1 cellular context compared by ENCODE assay signal in the genomic region with DNA sequence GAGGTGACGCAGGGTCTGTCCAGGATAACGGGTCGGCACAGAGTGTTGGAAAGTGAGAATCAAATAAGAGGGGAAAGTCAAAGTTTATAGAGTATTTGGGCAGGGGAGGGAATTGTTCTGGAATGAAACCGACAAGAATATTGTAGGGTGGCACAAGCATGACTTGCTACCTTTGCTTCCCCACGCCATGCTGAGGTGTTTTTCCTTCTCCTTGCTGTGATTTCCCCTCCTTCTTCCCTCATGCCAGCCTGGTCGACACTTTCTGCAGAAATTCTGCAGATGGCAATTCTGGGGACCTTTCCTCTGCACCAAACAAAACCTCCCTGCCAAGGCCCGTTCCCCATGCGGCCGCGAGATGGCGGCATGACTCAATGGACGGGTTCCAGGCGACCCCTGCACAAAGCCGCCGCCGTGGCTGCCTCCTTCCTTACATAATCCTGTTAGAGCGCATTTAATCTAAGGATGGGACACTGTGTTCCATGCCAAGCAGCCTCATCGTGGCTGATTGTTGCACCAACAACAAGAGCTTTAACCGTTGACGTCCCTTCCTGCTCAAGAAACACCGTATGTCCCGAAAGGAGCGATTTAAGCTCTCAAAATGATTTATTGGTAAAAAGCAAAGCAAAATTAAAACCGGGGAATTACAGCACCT.
A peak's percentile ranks its signal among the peaks of the same experiment; 100 is the strongest.
TF ChIP-seq lines count a peak whose summit lies in the region.

A gene (minus strand): TSS at position 290 of the 652 bp plus-strand sequence. CDS start 10,616 bp downstream, outside the sequence.

TF ChIP-seq in WTC11, 78 proteins besides CTCF, POLR2A, EP300 and RAD21 (continued from another document and continues in another):
- TF ChIP-seq, protein P1, sequence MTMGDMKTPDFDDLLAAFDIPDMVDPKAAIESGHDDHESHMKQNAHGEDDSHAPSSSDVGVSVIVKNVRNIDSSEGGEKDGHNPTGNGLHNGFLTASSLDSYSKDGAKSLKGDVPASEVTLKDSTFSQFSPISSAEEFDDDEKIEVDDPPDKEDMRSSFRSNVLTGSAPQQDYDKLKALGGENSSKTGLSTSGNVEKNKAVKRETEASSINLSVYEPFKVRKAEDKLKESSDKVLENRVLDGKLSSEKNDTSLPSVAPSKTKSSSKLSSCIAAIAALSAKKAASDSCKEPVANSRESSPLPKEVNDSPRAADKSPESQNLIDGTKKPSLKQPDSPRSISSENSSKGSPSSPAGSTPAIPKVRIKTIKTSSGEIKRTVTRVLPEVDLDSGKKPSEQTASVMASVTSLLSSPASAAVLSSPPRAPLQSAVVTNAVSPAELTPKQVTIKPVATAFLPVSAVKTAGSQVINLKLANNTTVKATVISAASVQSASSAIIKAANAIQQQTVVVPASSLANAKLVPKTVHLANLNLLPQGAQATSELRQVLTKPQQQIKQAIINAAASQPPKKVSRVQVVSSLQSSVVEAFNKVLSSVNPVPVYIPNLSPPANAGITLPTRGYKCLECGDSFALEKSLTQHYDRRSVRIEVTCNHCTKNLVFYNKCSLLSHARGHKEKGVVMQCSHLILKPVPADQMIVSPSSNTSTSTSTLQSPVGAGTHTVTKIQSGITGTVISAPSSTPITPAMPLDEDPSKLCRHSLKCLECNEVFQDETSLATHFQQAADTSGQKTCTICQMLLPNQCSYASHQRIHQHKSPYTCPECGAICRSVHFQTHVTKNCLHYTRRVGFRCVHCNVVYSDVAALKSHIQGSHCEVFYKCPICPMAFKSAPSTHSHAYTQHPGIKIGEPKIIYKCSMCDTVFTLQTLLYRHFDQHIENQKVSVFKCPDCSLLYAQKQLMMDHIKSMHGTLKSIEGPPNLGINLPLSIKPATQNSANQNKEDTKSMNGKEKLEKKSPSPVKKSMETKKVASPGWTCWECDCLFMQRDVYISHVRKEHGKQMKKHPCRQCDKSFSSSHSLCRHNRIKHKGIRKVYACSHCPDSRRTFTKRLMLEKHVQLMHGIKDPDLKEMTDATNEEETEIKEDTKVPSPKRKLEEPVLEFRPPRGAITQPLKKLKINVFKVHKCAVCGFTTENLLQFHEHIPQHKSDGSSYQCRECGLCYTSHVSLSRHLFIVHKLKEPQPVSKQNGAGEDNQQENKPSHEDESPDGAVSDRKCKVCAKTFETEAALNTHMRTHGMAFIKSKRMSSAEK (CRISPR knock-in tag; IDR thresholded peaks at IDR 0.05; ENCODE audit: borderline replicate concordance), result no peak
- TF ChIP-seq NFYB (CRISPR knock-in tag; conservative IDR thresholded peaks at IDR 0.05; ENCODE audit: low read depth) (no peak), KAT7 (CRISPR knock-in tag; IDR thresholded peaks at IDR 0.05; ENCODE audit: borderline replicate concordance) (0 out of 2 replicates have a peak, but pooled peaks have one; percentile 31), SMAD3 (CRISPR knock-in tag; IDR thresholded peaks at IDR 0.05; ENCODE audit: borderline replicate concordance) (no peak), ZNF232 (CRISPR knock-in tag; IDR thresholded peaks at IDR 0.05) (0 out of 2 replicates have a peak, but pooled peaks have one; percentile 39), ESRRA (CRISPR knock-in tag; IDR thresholded peaks at IDR 0.05; ENCODE audit: borderline replicate concordance) (no peak), EMX1 (CRISPR knock-in tag; IDR thresholded peaks at IDR 0.05) (no peak), OVOL2 (CRISPR knock-in tag; IDR thresholded peaks at IDR 0.05; ENCODE audit: borderline replicate concordance) (no peak), FOXP1 (CRISPR knock-in tag; IDR thresholded peaks at IDR 0.05; ENCODE audit: borderline replicate concordance) (no peak), ZNF121 (CRISPR knock-in tag; IDR thresholded peaks at IDR 0.05) (no peak), NR2C2 (CRISPR knock-in tag; IDR thresholded peaks at IDR 0.05) (no peak), SOX15 (CRISPR knock-in tag; IDR thresholded peaks at IDR 0.05) (no peak), TEAD4 (CRISPR knock-in tag; IDR thresholded peaks at IDR 0.05) (no peak)
- TF ChIP-seq, protein P2, sequence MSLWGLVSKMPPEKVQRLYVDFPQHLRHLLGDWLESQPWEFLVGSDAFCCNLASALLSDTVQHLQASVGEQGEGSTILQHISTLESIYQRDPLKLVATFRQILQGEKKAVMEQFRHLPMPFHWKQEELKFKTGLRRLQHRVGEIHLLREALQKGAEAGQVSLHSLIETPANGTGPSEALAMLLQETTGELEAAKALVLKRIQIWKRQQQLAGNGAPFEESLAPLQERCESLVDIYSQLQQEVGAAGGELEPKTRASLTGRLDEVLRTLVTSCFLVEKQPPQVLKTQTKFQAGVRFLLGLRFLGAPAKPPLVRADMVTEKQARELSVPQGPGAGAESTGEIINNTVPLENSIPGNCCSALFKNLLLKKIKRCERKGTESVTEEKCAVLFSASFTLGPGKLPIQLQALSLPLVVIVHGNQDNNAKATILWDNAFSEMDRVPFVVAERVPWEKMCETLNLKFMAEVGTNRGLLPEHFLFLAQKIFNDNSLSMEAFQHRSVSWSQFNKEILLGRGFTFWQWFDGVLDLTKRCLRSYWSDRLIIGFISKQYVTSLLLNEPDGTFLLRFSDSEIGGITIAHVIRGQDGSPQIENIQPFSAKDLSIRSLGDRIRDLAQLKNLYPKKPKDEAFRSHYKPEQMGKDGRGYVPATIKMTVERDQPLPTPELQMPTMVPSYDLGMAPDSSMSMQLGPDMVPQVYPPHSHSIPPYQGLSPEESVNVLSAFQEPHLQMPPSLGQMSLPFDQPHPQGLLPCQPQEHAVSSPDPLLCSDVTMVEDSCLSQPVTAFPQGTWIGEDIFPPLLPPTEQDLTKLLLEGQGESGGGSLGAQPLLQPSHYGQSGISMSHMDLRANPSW (CRISPR knock-in tag; conservative IDR thresholded peaks at IDR 0.05; ENCODE audit: low read depth), result no peak
- TF ChIP-seq, protein P3, sequence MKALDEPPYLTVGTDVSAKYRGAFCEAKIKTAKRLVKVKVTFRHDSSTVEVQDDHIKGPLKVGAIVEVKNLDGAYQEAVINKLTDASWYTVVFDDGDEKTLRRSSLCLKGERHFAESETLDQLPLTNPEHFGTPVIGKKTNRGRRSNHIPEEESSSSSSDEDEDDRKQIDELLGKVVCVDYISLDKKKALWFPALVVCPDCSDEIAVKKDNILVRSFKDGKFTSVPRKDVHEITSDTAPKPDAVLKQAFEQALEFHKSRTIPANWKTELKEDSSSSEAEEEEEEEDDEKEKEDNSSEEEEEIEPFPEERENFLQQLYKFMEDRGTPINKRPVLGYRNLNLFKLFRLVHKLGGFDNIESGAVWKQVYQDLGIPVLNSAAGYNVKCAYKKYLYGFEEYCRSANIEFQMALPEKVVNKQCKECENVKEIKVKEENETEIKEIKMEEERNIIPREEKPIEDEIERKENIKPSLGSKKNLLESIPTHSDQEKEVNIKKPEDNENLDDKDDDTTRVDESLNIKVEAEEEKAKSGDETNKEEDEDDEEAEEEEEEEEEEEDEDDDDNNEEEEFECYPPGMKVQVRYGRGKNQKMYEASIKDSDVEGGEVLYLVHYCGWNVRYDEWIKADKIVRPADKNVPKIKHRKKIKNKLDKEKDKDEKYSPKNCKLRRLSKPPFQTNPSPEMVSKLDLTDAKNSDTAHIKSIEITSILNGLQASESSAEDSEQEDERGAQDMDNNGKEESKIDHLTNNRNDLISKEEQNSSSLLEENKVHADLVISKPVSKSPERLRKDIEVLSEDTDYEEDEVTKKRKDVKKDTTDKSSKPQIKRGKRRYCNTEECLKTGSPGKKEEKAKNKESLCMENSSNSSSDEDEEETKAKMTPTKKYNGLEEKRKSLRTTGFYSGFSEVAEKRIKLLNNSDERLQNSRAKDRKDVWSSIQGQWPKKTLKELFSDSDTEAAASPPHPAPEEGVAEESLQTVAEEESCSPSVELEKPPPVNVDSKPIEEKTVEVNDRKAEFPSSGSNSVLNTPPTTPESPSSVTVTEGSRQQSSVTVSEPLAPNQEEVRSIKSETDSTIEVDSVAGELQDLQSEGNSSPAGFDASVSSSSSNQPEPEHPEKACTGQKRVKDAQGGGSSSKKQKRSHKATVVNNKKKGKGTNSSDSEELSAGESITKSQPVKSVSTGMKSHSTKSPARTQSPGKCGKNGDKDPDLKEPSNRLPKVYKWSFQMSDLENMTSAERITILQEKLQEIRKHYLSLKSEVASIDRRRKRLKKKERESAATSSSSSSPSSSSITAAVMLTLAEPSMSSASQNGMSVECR (CRISPR knock-in tag; IDR thresholded peaks at IDR 0.05; ENCODE audit: borderline replicate concordance), result no peak
- TF ChIP-seq, protein P4, sequence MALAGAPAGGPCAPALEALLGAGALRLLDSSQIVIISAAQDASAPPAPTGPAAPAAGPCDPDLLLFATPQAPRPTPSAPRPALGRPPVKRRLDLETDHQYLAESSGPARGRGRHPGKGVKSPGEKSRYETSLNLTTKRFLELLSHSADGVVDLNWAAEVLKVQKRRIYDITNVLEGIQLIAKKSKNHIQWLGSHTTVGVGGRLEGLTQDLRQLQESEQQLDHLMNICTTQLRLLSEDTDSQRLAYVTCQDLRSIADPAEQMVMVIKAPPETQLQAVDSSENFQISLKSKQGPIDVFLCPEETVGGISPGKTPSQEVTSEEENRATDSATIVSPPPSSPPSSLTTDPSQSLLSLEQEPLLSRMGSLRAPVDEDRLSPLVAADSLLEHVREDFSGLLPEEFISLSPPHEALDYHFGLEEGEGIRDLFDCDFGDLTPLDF (CRISPR knock-in tag; IDR thresholded peaks at IDR 0.05), result no peak
- TF ChIP-seq, protein P5, sequence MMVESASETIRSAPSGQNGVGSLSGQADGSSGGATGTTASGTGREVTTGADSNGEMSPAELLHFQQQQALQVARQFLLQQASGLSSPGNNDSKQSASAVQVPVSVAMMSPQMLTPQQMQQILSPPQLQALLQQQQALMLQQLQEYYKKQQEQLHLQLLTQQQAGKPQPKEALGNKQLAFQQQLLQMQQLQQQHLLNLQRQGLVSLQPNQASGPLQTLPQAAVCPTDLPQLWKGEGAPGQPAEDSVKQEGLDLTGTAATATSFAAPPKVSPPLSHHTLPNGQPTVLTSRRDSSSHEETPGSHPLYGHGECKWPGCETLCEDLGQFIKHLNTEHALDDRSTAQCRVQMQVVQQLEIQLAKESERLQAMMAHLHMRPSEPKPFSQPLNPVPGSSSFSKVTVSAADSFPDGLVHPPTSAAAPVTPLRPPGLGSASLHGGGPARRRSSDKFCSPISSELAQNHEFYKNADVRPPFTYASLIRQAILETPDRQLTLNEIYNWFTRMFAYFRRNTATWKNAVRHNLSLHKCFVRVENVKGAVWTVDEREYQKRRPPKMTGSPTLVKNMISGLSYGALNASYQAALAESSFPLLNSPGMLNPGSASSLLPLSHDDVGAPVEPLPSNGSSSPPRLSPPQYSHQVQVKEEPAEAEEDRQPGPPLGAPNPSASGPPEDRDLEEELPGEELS (CRISPR knock-in tag; IDR thresholded peaks at IDR 0.05), result no peak
- TF ChIP-seq, protein P6, sequence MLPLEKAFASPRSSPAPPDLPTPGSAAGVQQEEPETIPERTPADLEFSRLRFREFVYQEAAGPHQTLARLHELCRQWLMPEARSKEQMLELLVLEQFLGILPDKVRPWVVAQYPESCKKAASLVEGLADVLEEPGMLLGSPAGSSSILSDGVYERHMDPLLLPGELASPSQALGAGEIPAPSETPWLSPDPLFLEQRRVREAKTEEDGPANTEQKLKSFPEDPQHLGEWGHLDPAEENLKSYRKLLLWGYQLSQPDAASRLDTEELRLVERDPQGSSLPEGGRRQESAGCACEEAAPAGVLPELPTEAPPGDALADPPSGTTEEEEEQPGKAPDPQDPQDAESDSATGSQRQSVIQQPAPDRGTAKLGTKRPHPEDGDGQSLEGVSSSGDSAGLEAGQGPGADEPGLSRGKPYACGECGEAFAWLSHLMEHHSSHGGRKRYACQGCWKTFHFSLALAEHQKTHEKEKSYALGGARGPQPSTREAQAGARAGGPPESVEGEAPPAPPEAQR (CRISPR knock-in tag; IDR thresholded peaks at IDR 0.05), result no peak
- TF ChIP-seq, protein P7, sequence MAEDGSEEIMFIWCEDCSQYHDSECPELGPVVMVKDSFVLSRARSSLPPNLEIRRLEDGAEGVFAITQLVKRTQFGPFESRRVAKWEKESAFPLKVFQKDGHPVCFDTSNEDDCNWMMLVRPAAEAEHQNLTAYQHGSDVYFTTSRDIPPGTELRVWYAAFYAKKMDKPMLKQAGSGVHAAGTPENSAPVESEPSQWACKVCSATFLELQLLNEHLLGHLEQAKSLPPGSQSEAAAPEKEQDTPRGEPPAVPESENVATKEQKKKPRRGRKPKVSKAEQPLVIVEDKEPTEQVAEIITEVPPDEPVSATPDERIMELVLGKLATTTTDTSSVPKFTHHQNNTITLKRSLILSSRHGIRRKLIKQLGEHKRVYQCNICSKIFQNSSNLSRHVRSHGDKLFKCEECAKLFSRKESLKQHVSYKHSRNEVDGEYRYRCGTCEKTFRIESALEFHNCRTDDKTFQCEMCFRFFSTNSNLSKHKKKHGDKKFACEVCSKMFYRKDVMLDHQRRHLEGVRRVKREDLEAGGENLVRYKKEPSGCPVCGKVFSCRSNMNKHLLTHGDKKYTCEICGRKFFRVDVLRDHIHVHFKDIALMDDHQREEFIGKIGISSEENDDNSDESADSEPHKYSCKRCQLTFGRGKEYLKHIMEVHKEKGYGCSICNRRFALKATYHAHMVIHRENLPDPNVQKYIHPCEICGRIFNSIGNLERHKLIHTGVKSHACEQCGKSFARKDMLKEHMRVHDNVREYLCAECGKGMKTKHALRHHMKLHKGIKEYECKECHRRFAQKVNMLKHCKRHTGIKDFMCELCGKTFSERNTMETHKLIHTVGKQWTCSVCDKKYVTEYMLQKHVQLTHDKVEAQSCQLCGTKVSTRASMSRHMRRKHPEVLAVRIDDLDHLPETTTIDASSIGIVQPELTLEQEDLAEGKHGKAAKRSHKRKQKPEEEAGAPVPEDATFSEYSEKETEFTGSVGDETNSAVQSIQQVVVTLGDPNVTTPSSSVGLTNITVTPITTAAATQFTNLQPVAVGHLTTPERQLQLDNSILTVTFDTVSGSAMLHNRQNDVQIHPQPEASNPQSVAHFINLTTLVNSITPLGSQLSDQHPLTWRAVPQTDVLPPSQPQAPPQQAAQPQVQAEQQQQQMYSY (CRISPR knock-in tag; IDR thresholded peaks at IDR 0.05), result no peak
- TF ChIP-seq, protein P8, sequence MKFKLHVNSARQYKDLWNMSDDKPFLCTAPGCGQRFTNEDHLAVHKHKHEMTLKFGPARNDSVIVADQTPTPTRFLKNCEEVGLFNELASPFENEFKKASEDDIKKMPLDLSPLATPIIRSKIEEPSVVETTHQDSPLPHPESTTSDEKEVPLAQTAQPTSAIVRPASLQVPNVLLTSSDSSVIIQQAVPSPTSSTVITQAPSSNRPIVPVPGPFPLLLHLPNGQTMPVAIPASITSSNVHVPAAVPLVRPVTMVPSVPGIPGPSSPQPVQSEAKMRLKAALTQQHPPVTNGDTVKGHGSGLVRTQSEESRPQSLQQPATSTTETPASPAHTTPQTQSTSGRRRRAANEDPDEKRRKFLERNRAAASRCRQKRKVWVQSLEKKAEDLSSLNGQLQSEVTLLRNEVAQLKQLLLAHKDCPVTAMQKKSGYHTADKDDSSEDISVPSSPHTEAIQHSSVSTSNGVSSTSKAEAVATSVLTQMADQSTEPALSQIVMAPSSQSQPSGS (CRISPR knock-in tag; IDR thresholded peaks at IDR 0.05; ENCODE audit: borderline replicate concordance, low read depth), result no peak
- TF ChIP-seq, protein P9, sequence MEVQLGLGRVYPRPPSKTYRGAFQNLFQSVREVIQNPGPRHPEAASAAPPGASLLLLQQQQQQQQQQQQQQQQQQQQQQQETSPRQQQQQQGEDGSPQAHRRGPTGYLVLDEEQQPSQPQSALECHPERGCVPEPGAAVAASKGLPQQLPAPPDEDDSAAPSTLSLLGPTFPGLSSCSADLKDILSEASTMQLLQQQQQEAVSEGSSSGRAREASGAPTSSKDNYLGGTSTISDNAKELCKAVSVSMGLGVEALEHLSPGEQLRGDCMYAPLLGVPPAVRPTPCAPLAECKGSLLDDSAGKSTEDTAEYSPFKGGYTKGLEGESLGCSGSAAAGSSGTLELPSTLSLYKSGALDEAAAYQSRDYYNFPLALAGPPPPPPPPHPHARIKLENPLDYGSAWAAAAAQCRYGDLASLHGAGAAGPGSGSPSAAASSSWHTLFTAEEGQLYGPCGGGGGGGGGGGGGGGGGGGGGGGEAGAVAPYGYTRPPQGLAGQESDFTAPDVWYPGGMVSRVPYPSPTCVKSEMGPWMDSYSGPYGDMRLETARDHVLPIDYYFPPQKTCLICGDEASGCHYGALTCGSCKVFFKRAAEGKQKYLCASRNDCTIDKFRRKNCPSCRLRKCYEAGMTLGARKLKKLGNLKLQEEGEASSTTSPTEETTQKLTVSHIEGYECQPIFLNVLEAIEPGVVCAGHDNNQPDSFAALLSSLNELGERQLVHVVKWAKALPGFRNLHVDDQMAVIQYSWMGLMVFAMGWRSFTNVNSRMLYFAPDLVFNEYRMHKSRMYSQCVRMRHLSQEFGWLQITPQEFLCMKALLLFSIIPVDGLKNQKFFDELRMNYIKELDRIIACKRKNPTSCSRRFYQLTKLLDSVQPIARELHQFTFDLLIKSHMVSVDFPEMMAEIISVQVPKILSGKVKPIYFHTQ (CRISPR knock-in tag; IDR thresholded peaks at IDR 0.05), result no peak
